ENCODE assay signal across 1 cellular context in the genomic region with DNA sequence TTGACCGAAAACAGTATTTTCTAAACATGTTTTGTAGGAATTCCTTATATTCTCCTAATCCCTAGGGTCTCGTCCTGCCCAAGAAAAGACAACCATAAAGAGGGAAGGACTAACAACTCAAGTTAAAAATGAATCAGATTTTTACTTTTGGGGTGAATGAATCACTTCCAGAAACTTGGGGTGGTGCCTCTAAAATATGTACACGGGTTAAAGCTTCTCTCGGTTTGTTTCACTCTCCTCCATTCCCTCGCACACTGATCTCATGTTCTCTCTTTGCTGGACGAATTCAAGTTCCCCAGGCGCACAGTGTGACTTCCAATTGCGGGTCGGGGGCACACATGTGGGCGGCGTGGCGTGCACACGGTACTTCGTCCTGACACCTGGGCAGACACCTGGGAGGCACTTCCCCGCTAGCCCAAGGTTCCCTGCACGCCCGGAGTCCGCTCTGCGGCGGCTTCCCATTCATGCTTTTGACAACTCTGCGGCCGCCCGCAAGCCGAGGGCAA.
TF ChIP-seq lines count a peak whose summit lies in the region.

No MANE protein-coding gene starts in this region.

TF ChIP-seq in HEK293, 187 proteins besides CTCF, POLR2A, EP300 and RAD21 (continued from another document):
- TF ChIP-seq ZNF629 (tag by site-specific recombination; IDR thresholded peaks at IDR 0.05) = 0 out of 2 replicates have a peak, but pooled peaks have one; percentile 20
- TF ChIP-seq ZEB2 (tag by site-specific recombination; IDR thresholded peaks at IDR 0.05) = peak; percentile 43; the same call in 1 of the 2 replicates
- no peak for TF ChIP-seq ZNF747 (tag by site-specific recombination; IDR thresholded peaks at IDR 0.05)
- TF ChIP-seq ZNF621 (tag by site-specific recombination; IDR thresholded peaks at IDR 0.05) = no peak
